Comparison of ENCODE assay signal across 17 cellular contexts in the genomic region with DNA sequence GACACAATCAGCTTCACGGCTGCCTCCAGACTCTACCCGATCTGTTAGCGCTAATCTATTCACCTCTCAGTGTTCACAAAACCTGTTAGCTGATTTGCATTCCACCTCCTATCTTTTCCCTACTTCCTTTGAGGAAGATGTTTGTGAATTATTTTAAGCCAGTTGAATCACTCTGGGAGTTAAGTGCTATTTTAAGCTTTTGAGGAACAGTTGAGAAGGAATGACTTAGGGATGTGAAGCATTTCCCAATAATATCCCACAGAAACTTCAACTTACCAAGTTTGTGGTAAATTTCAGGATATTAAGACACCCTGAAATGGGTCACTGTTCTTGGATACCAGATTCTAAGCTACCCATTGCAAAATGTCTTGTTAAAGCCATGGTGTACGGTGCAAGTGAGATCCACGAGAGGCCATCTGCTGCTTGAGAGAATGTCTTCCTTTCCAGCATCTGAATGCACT.
DNase-seq lines count a peak whose midpoint lies in the region; ATAC-seq, FAIRE-seq and TF ChIP-seq lines count a peak whose summit lies in the region.
"Had no signal": no experiment of that assay in that cellular context is flagged by ENCODE, and none has a peak within 500 bp of the region (broad histone marks: within the 10 kb centered on the region; RNA-seq: fewer than 3 reads in every experiment).

No MANE protein-coding gene starts in this region.

- POLR2A ChIA-PET in naive thymus-derived CD4-positive, alpha-beta T cell (lab: Charles Lee) = interaction anchor here (0.6 kb wide), 1 partner anchor 25 kb away, joined by 3 read pairs; no protein-coding TSS in a partner anchor

- TF ChIP-seq CTCF in left ventricle myocardium inferior (IDR thresholded peaks at IDR 0.05; ENCODE audit: borderline replicate concordance) (no peak), cardiac fibroblast (IDR thresholded peaks at IDR 0.05; ENCODE audit: low read depth, low read length) (no peak), kidney (IDR thresholded peaks at IDR 0.05; ENCODE audit: borderline replicate concordance, extremely low read depth, insufficient read depth) (no peak)

- no peak for DNase-seq in left ventricle myocardium superior
- no peak for DNase-seq in left ventricle myocardium inferior
- peak; percentile 33 to 65 for DNase-seq in cardiac fibroblast (ENCODE audit: low read depth in 2 of 2)
- peak; percentile 88 for DNase-seq in mesendoderm
- no peak for DNase-seq in NOMO-1 treated with DMSO at 0.1 percent for 48 hours (lab: John Stamatoyannopoulos, UW; ENCODE audit: unreplicated experiment)
- DNase-seq in kidney = no peak
- DNase-seq in GOT3 (lab: John Stamatoyannopoulos, UW) = no peak
- no peak for DNase-seq in naive thymus-derived CD4-positive, alpha-beta T cell
- DNase-seq: activated B cell treated with CpG ODN at 0.5 μM for 24 hours; activated naive CD8-positive, alpha-beta T cell treated with anti-CD3 and anti-CD28 coated beads for 36 hours; DMS153; MM.1S; NCI-H2171 treated with DMSO at 0.1 percent for 48 hours; ovary; testis had no signal

- H3K9me3 Mint-ChIP-seq in naive thymus-derived CD4-positive, alpha-beta T cell = peaks cover 0 to 3% (median 0%) of the 10 kb centered on the region in 11 donors
- H3K9me3 Mint-ChIP-seq: activated B cell treated with CpG ODN at 0.5 μM for 24 hours; activated naive CD8-positive, alpha-beta T cell treated with anti-CD3 and anti-CD28 coated beads for 36 hours had no signal

- peak overlapping the region; percentile 85 for H3K4ac ChIP-seq in mesendoderm (ENCODE audit: low read depth, low read length)

- H3K79me2 ChIP-seq in mesendoderm (ENCODE audit: control insufficient read depth, insufficient read depth, low read length) = no peaks in the 10 kb centered on the region

- H3K36me3 Mint-ChIP-seq in naive thymus-derived CD4-positive, alpha-beta T cell = peaks cover 0 to 2% (median 0%) of the 10 kb centered on the region in 5 donors
- H3K36me3 Mint-ChIP-seq: activated naive CD8-positive, alpha-beta T cell treated with anti-CD3 and anti-CD28 coated beads for 36 hours; mesothelial cell of epicardium had no signal

- H3K18ac ChIP-seq in mesendoderm (ENCODE audit: low read length) = peak overlapping the region; percentile 29

- no peaks in the 10 kb centered on the region for H3K79me1 ChIP-seq in mesendoderm (ENCODE audit: low read length)

- no peak overlapping the region for H3K4me2 ChIP-seq in mesendoderm (ENCODE audit: low read length)

- intact Hi-C loops in left ventricle myocardium superior (cut with micrococcal nuclease) = no loop called here
- intact Hi-C loops in left ventricle myocardium inferior (cut with micrococcal nuclease) = no loop called here
- intact Hi-C loops in kidney (cut with DNase I) = no loop called here
- intact Hi-C loops in naive thymus-derived CD4-positive, alpha-beta T cell (cut with micrococcal nuclease) = no loop called here

- no peak overlapping the region for H4K8ac ChIP-seq in mesendoderm (ENCODE audit: low read depth, low read length)

- H2BK5ac ChIP-seq in mesendoderm (ENCODE audit: low read length) = peak overlapping the region; percentile 99

- H2BK15ac ChIP-seq in mesendoderm (replicated peaks; ENCODE audit: low read depth) = no peak overlapping the region

- no peak overlapping the region for H3K27ac Mint-ChIP-seq in naive thymus-derived CD4-positive, alpha-beta T cell
- H3K27ac Mint-ChIP-seq: activated B cell treated with CpG ODN at 0.5 μM for 24 hours; activated naive CD8-positive, alpha-beta T cell treated with anti-CD3 and anti-CD28 coated beads for 36 hours; mesothelial cell of epicardium had no signal

- no peak for FAIRE-seq in kidney (lab: Jason Lieb, UNC)
- FAIRE-seq: colon had no signal

- H3K9ac ChIP-seq in mesendoderm (ENCODE audit: low read length) = peak overlapping the region; percentile 31
- no peak overlapping the region for H3K9ac ChIP-seq in kidney (ENCODE audit: low read length in 2 of 2)

- H4K5ac ChIP-seq in mesendoderm (ENCODE audit: low read length) = peak overlapping the region; percentile 63

- H3K9me3 ChIP-seq in left ventricle myocardium inferior (replicated peaks) (no peaks in the 10 kb centered on the region), kidney (ENCODE audit: control insufficient read depth in 1 of 2, low read length in 2 of 2) (no peaks in the 10 kb centered on the region)
- no peaks in the 10 kb centered on the region for H3K9me3 ChIP-seq in naive thymus-derived CD4-positive, alpha-beta T cell (ENCODE audit: control insufficient read depth in 2 of 3, low read length in 3 of 3)
- H3K9me3 ChIP-seq: ovary, testis had no signal

- peak overlapping the region; percentile 87 for H3K56ac ChIP-seq in mesendoderm (ENCODE audit: low read length)

- H3K4me1 ChIP-seq in left ventricle myocardium inferior (peaks cover 8% of the 10 kb centered on the region), mesendoderm (ENCODE audit: control insufficient read depth, low read depth, low read length) (peaks cover 15% of the 10 kb centered on the region), kidney (ENCODE audit: control insufficient read depth in 1 of 2, insufficient read depth in 1 of 2, low read depth in 1 of 2, low read length in 2 of 2) (no peaks in the 10 kb centered on the region)
- no peaks in the 10 kb centered on the region for H3K4me1 ChIP-seq in naive thymus-derived CD4-positive, alpha-beta T cell (ENCODE audit: control insufficient read depth in 2 of 2, insufficient read depth in 2 of 2, low read length in 2 of 2)
- H3K4me1 ChIP-seq: testis had no signal

- peak overlapping the region; percentile 16 for H2BK120ac ChIP-seq in mesendoderm (ENCODE audit: low read depth, low read length)

- H3K23ac ChIP-seq in mesendoderm (ENCODE audit: low read length) = no peak overlapping the region

- H3K27me3 Mint-ChIP-seq in naive thymus-derived CD4-positive, alpha-beta T cell = peaks cover 0 to 16% (median 4%) of the 10 kb centered on the region in 5 donors
- H3K27me3 Mint-ChIP-seq: activated B cell treated with CpG ODN at 0.5 μM for 24 hours had no signal

- H3K36me3 ChIP-seq in left ventricle myocardium inferior (no peaks in the 10 kb centered on the region), mesendoderm (ENCODE audit: control insufficient read depth, insufficient read depth, low read length) (no peaks in the 10 kb centered on the region), kidney (ENCODE audit: control insufficient read depth in 1 of 2, insufficient read depth in 2 of 2, low read length in 2 of 2) (no peaks in the 10 kb centered on the region)
- no peaks in the 10 kb centered on the region for H3K36me3 ChIP-seq in naive thymus-derived CD4-positive, alpha-beta T cell (ENCODE audit: control insufficient read depth in 2 of 3, insufficient read depth in 3 of 3, low read length in 3 of 3)
- H3K36me3 ChIP-seq: ovary had no signal

- WGBS in mesendoderm (ENCODE audit: extremely low coverage, insufficient coverage, low lambda C conversion rate) = no CpG with 5 or more reads among the region's 5 CpGs

- H2AK5ac ChIP-seq in mesendoderm (ENCODE audit: low read length) = peak overlapping the region; percentile 4

- peak; percentile 28 for ATAC-seq in left ventricle myocardium superior
- ATAC-seq in naive thymus-derived CD4-positive, alpha-beta T cell = no peak

- no peak overlapping the region for H3K4me3 Mint-ChIP-seq in naive thymus-derived CD4-positive, alpha-beta T cell
- H3K4me3 Mint-ChIP-seq: activated B cell treated with CpG ODN at 0.5 μM for 24 hours; activated naive CD8-positive, alpha-beta T cell treated with anti-CD3 and anti-CD28 coated beads for 36 hours; mesothelial cell of epicardium had no signal

- H3K4me3 ChIP-seq in left ventricle myocardium inferior (no peak overlapping the region), cardiac fibroblast (replicated peaks in 1 of 2; ENCODE audit: low read depth in 2 of 2, low read length in 2 of 2) (no peak overlapping the region), mesendoderm (ENCODE audit: low read length) (no peak overlapping the region), kidney (ENCODE audit: low read length in 2 of 2) (no peak overlapping the region)
- H3K4me3 ChIP-seq in naive thymus-derived CD4-positive, alpha-beta T cell (ENCODE audit: low read length) = no peak overlapping the region
- H3K4me3 ChIP-seq: ovary, testis had no signal

- H3K27me3 ChIP-seq in left ventricle myocardium inferior (ENCODE audit: low read depth) (no peaks in the 10 kb centered on the region), mesendoderm (ENCODE audit: insufficient read depth, low read length, poor library complexity) (no peaks in the 10 kb centered on the region)
- H3K27me3 ChIP-seq in naive thymus-derived CD4-positive, alpha-beta T cell (ENCODE audit: control insufficient read depth in 2 of 2, insufficient read depth in 2 of 2, low read length in 2 of 2) = no peaks in the 10 kb centered on the region
- H3K27me3 ChIP-seq: ovary, testis had no signal

- no peaks in the 10 kb centered on the region for H3K4me1 Mint-ChIP-seq in naive thymus-derived CD4-positive, alpha-beta T cell
- H3K4me1 Mint-ChIP-seq: activated B cell treated with CpG ODN at 0.5 μM for 24 hours had no signal

- H3K27ac ChIP-seq in left ventricle myocardium inferior (replicated peaks) (no peak overlapping the region), mesendoderm (ENCODE audit: low read depth, low read length) (peak overlapping the region; percentile 28), kidney (ENCODE audit: low read depth in 2 of 2, low read length in 2 of 2) (no peak overlapping the region)
- H3K27ac ChIP-seq in naive thymus-derived CD4-positive, alpha-beta T cell (ENCODE audit: low read depth, low read length) = no peak overlapping the region
- H3K27ac ChIP-seq: ovary, testis had no signal

- CTCF ChIA-PET in naive thymus-derived CD4-positive, alpha-beta T cell (lab: Charles Lee) = interaction anchor here (0.7 kb wide), 1 partner anchor 593 kb away, joined by 3 read pairs; no protein-coding TSS in a partner anchor

Comparison
In these comparisons a context has a peak if more than half of its experiments do, and no peak if none do; other contexts are left out.
1. DNase-seq: peak in cardiac fibroblast (2 of 2) and mesendoderm (single experiment); none in left ventricle myocardium superior (single experiment), left ventricle myocardium inferior (single experiment), NOMO-1 treated with DMSO at 0.1 percent for 48 hours (single experiment), kidney (single experiment), GOT3 (single experiment) and naive thymus-derived CD4-positive, alpha-beta T cell (0 of 9).